Comparison of ENCODE assay signal across 19 cellular contexts in the genomic region with DNA sequence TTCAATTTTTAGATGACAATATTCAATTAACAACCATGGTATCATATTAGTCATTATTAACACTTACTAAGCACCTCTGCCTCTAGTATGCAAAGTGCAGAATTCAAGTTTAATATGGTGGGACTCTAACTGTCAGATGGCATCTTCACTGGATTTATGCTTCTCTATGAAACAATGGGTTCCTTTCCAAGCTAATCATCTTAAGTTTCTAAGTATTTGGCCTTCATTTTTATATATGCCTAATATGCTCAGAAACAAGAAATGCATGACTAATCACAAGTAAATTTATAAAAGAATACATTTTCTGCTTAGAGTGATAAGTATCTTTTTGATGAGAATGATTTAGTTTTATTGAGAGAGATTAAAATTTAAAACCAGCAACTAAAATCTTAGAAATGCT.
DNase-seq lines count a peak whose midpoint lies in the region; ATAC-seq, FAIRE-seq and TF ChIP-seq lines count a peak whose summit lies in the region.
"Had no signal": no experiment of that assay in that cellular context is flagged by ENCODE, and none has a peak within 500 bp of the region (broad histone marks: within the 10 kb centered on the region; RNA-seq: fewer than 3 reads in every experiment).

No MANE protein-coding gene starts in this region.

- no peaks in the 10 kb centered on the region for H3K27me3 Mint-ChIP-seq in activated naive CD4-positive, alpha-beta T cell treated with anti-CD3 and anti-CD28 coated beads, Interleukin-2, amount 50 U/mL, for 24 hours
- H3K27me3 Mint-ChIP-seq in activated naive CD4-positive, alpha-beta T cell treated with anti-CD3 and anti-CD28 coated beads, Interleukin-2, amount 10 ng/mL, durations not matched to agents 7 days and 5 days: no peaks in the 10 kb centered on the region
- no peaks in the 10 kb centered on the region for H3K27me3 Mint-ChIP-seq in astrocyte (ENCODE audit: low read depth, unreplicated experiment)
- H3K27me3 Mint-ChIP-seq in activated CD4-positive, alpha-beta T cell treated with anti-CD3 and anti-CD28 coated beads, Interleukin-2, amount 10 ng/mL, durations not matched to agents 7 days and 5 days: no peaks in the 10 kb centered on the region

- CTCF ChIA-PET in activated naive CD4-positive, alpha-beta T cell treated with anti-CD3 and anti-CD28 coated beads, Interleukin-2, amount 10 ng/mL, durations not matched to agents 7 days and 5 days (lab: Charles Lee): interaction anchor here (0.6 kb wide), 1 partner anchor 692 kb away, joined by 3 read pairs; no protein-coding TSS in a partner anchor
- CTCF ChIA-PET in activated CD4-positive, alpha-beta T cell treated with anti-CD3 and anti-CD28 coated beads, Interleukin-2, amount 10 ng/mL, durations not matched to agents 7 days and 5 days (lab: Charles Lee): no interaction called here

- peaks cover 26% of the 10 kb centered on the region for H3K36me3 Mint-ChIP-seq in activated naive CD4-positive, alpha-beta T cell treated with anti-CD3 and anti-CD28 coated beads, Interleukin-2, amount 50 U/mL, for 24 hours
- peaks cover 27% of the 10 kb centered on the region for H3K36me3 Mint-ChIP-seq in activated naive CD4-positive, alpha-beta T cell treated with anti-CD3 and anti-CD28 coated beads, Interleukin-2, amount 10 ng/mL, durations not matched to agents 7 days and 5 days
- peaks cover 2% of the 10 kb centered on the region for H3K36me3 Mint-ChIP-seq in astrocyte (ENCODE audit: low read depth, unreplicated experiment)
- H3K36me3 Mint-ChIP-seq in activated CD4-positive, alpha-beta T cell treated with anti-CD3 and anti-CD28 coated beads, Interleukin-2, amount 10 ng/mL, durations not matched to agents 7 days and 5 days (ENCODE audit: low read depth): peaks cover 19% of the 10 kb centered on the region
- H3K36me3 Mint-ChIP-seq: CD14-positive monocyte had no signal

- TF ChIP-seq CTCF in KMS-11 (conservative IDR thresholded peaks at IDR 0.05; ENCODE audit: low read depth, low read length) (no peak), astrocyte (IDR thresholded peaks at IDR 0.05; ENCODE audit: insufficient read depth, low read depth, low read length) (no peak), GM20000 (IDR thresholded peaks at IDR 0.05; ENCODE audit: extremely low read depth, missing control alignments) (no peak)

- POLR2A ChIA-PET in activated CD4-positive, alpha-beta T cell treated with anti-CD3 and anti-CD28 coated beads, Interleukin-2, amount 10 ng/mL, durations not matched to agents 7 days and 5 days (lab: Charles Lee): no interaction called here

- H2AFZ ChIP-seq in KMS-11 (ENCODE audit: low read depth): no peak overlapping the region
- no peak overlapping the region for H2AFZ ChIP-seq in astrocyte (ENCODE audit: low read depth, low read length)
- H2AFZ ChIP-seq: PC-9 had no signal

- no peak for ATAC-seq in GM18502 (IDR thresholded peaks at IDR 0.05; ENCODE audit: poor library complexity, unreplicated experiment)
- ATAC-seq: A549, HepG2 had no signal

- peaks cover 92% of the 10 kb centered on the region for H3K4me1 ChIP-seq in KMS-11 (ENCODE audit: low read depth, poor library complexity, severe bottlenecking)
- H3K4me1 ChIP-seq in astrocyte (ENCODE audit: insufficient read depth, low read length): peaks cover 13% of the 10 kb centered on the region
- H3K4me1 ChIP-seq: SJCRH30 had no signal

- H3K4me3 Mint-ChIP-seq in activated naive CD4-positive, alpha-beta T cell treated with anti-CD3 and anti-CD28 coated beads, Interleukin-2, amount 50 U/mL, for 24 hours: peak overlapping the region; percentile 30
- H3K4me3 Mint-ChIP-seq in activated naive CD4-positive, alpha-beta T cell treated with anti-CD3 and anti-CD28 coated beads, Interleukin-2, amount 10 ng/mL, durations not matched to agents 7 days and 5 days: no peak overlapping the region
- no peak overlapping the region for H3K4me3 Mint-ChIP-seq in astrocyte (ENCODE audit: unreplicated experiment)
- no peak overlapping the region for H3K4me3 Mint-ChIP-seq in activated CD4-positive, alpha-beta T cell treated with anti-CD3 and anti-CD28 coated beads, Interleukin-2, amount 10 ng/mL, durations not matched to agents 7 days and 5 days
- H3K4me3 Mint-ChIP-seq: CD14-positive monocyte had no signal

- H3K9me3 Mint-ChIP-seq in activated naive CD4-positive, alpha-beta T cell treated with anti-CD3 and anti-CD28 coated beads, Interleukin-2, amount 50 U/mL, for 24 hours: peaks cover 8% of the 10 kb centered on the region
- H3K9me3 Mint-ChIP-seq in activated naive CD4-positive, alpha-beta T cell treated with anti-CD3 and anti-CD28 coated beads, Interleukin-2, amount 10 ng/mL, durations not matched to agents 7 days and 5 days: no peaks in the 10 kb centered on the region
- peaks cover 2% of the 10 kb centered on the region for H3K9me3 Mint-ChIP-seq in astrocyte (ENCODE audit: unreplicated experiment)
- H3K9me3 Mint-ChIP-seq in activated CD4-positive, alpha-beta T cell treated with anti-CD3 and anti-CD28 coated beads, Interleukin-2, amount 10 ng/mL, durations not matched to agents 7 days and 5 days: no peaks in the 10 kb centered on the region
- H3K9me3 Mint-ChIP-seq: CD14-positive monocyte had no signal

- H3K4me3 ChIP-seq in KMS-11 (IDR thresholded peaks at IDR 0.05; ENCODE audit: insufficient read depth, low read depth, low read length): no peak overlapping the region
- no peak overlapping the region for H3K4me3 ChIP-seq in astrocyte (ENCODE audit: insufficient read depth, low read depth, low read length)
- H3K4me3 ChIP-seq: A549, PC-9, SJCRH30 had no signal

- peaks cover 9% of the 10 kb centered on the region; the same call in 1 of the 2 replicates for H3K79me2 ChIP-seq in KMS-11 (ENCODE audit: insufficient read depth, low read depth)
- peaks cover 25% of the 10 kb centered on the region for H3K79me2 ChIP-seq in astrocyte (ENCODE audit: insufficient read depth, low read length)

- no peaks in the 10 kb centered on the region for H3K9me3 ChIP-seq in astrocyte (ENCODE audit: insufficient read depth, low read depth, low read length)
- H3K9me3 ChIP-seq: A549, SJCRH30 had no signal

- peaks cover 90% of the 10 kb centered on the region for H3K4me1 Mint-ChIP-seq in activated naive CD4-positive, alpha-beta T cell treated with anti-CD3 and anti-CD28 coated beads, Interleukin-2, amount 50 U/mL, for 24 hours
- peaks cover 28% of the 10 kb centered on the region for H3K4me1 Mint-ChIP-seq in activated naive CD4-positive, alpha-beta T cell treated with anti-CD3 and anti-CD28 coated beads, Interleukin-2, amount 10 ng/mL, durations not matched to agents 7 days and 5 days
- peaks cover 32% of the 10 kb centered on the region for H3K4me1 Mint-ChIP-seq in astrocyte (ENCODE audit: low read depth, unreplicated experiment)
- peaks cover 47% of the 10 kb centered on the region for H3K4me1 Mint-ChIP-seq in activated CD4-positive, alpha-beta T cell treated with anti-CD3 and anti-CD28 coated beads, Interleukin-2, amount 10 ng/mL, durations not matched to agents 7 days and 5 days

- H4K20me1 ChIP-seq in KMS-11 (ENCODE audit: insufficient read depth) (no peaks in the 10 kb centered on the region), astrocyte (ENCODE audit: insufficient read depth, low read length) (no peaks in the 10 kb centered on the region)

- peak overlapping the region; percentile 87; the same call in 1 of the 2 replicates for H3K27ac ChIP-seq in KMS-11
- H3K27ac ChIP-seq in astrocyte (ENCODE audit: low read depth, low read length): no peak overlapping the region
- H3K27ac ChIP-seq: A549, PC-9, SJCRH30 had no signal

- H3K36me3 ChIP-seq in KMS-11 (ENCODE audit: insufficient read depth) (no peaks in the 10 kb centered on the region), astrocyte (ENCODE audit: insufficient read depth, low read length) (no peaks in the 10 kb centered on the region)
- H3K36me3 ChIP-seq: SJCRH30 had no signal

- FAIRE-seq in astrocyte (lab: Jason Lieb, UNC): no peak
- FAIRE-seq: A549, HepG2 had no signal

- H3K4me2 ChIP-seq in KMS-11 (peak overlapping the region; percentile 56; the same call in 1 of the 2 replicates), astrocyte (ENCODE audit: low read length) (no peak overlapping the region)
- H3K4me2 ChIP-seq: A549, PC-9 had no signal

- no peak overlapping the region for H3K9ac ChIP-seq in KMS-11
- H3K9ac ChIP-seq in astrocyte (ENCODE audit: low read length): no peak overlapping the region

- no peak for DNase-seq in activated naive CD4-positive, alpha-beta T cell treated with anti-CD3 and anti-CD28 coated beads, Interleukin-2, amount 10 ng/mL, durations not matched to agents 7 days and 5 days
- peak; percentile 4 for DNase-seq in astrocyte (ENCODE audit: low read depth)
- DNase-seq in activated CD4-positive, alpha-beta T cell treated with anti-CD3 and anti-CD28 coated beads, Interleukin-2, amount 10 ng/mL, durations not matched to agents 7 days and 5 days: no peak
- DNase-seq in GM20000 (ENCODE audit: low spot score): no peak
- DNase-seq in stimulated activated CD4-positive, alpha-beta T cell treated with anti-CD3 and anti-CD28 coated beads, Interleukin-2, amount 100 ng/mL, for 24 hours: no peak
- DNase-seq: DMS53, GOT3, NCI-H1048, NCI-H146, NCI-H2081 treated with DMSO at 0.1 percent for 48 hours, NCI-H524, PC-9, SJCRH30 had no signal

- peak overlapping the region; percentile 89 for H3K27ac Mint-ChIP-seq in activated naive CD4-positive, alpha-beta T cell treated with anti-CD3 and anti-CD28 coated beads, Interleukin-2, amount 50 U/mL, for 24 hours
- no peak overlapping the region for H3K27ac Mint-ChIP-seq in activated naive CD4-positive, alpha-beta T cell treated with anti-CD3 and anti-CD28 coated beads, Interleukin-2, amount 10 ng/mL, durations not matched to agents 7 days and 5 days
- no peak overlapping the region for H3K27ac Mint-ChIP-seq in astrocyte (ENCODE audit: unreplicated experiment)
- no peak overlapping the region for H3K27ac Mint-ChIP-seq in activated CD4-positive, alpha-beta T cell treated with anti-CD3 and anti-CD28 coated beads, Interleukin-2, amount 10 ng/mL, durations not matched to agents 7 days and 5 days
- H3K27ac Mint-ChIP-seq: CD14-positive monocyte had no signal

- H3K27me3 ChIP-seq in KMS-11 (ENCODE audit: insufficient read depth, low read depth) (no peaks in the 10 kb centered on the region), astrocyte (ENCODE audit: insufficient read depth, low read length) (no peaks in the 10 kb centered on the region)
- H3K27me3 ChIP-seq: SJCRH30 had no signal
